In genomic region chr6:12608874-12609273, GRCh38 we compare ENCODE assay signal across 11 cellular contexts.
DNase-seq lines count a peak whose midpoint lies in the region; ATAC-seq and TF ChIP-seq lines count a peak whose summit lies in the region.
"Had no signal": no experiment of that assay in that cellular context is flagged by ENCODE, and none has a peak within 500 bp of the region (broad histone marks: within the 10 kb centered on the region; RNA-seq: fewer than 3 reads in every experiment).

No MANE protein-coding gene starts in this region.

- peak; percentile 9 for ATAC-seq in GM18508 (IDR thresholded peaks at IDR 0.05; ENCODE audit: insufficient read depth, unreplicated experiment)
- peak; percentile 20 for ATAC-seq in GM21515 (IDR thresholded peaks at IDR 0.05; ENCODE audit: unreplicated experiment)
- ATAC-seq in HG03097 (IDR thresholded peaks at IDR 0.05; ENCODE audit: low FRiP score, unreplicated experiment), result peak; percentile 8

- H3K4me3 Mint-ChIP-seq in nephron progenitor cell, result no peak overlapping the region

- H3K9me3 Mint-ChIP-seq in nephron progenitor cell, result no peaks in the 10 kb centered on the region

- H3K36me3 Mint-ChIP-seq in nephron progenitor cell (ENCODE audit: low read depth), result no peaks in the 10 kb centered on the region

- no peak for TF ChIP-seq CTCF in nephron progenitor cell (IDR thresholded peaks at IDR 0.05)

- no peak overlapping the region for H3K27ac Mint-ChIP-seq in nephron progenitor cell

- DNase-seq in dermis blood vessel endothelial cell (peak; percentile 54), nephron progenitor cell (no peak), NCI-H748 treated with DMSO at 0.1 percent for 48 hours (lab: John Stamatoyannopoulos, UW) (no peak), NCI-H1417 (lab: John Stamatoyannopoulos, UW) (no peak)
- DNase-seq in activated effector memory CD4-positive, alpha-beta T cell treated with Interleukin-2 at 50 U/mL for 16 hours, result no peak
- DNase-seq: amygdala, NCI-H774, right lobe of liver had no signal

- peaks cover 6% of the 10 kb centered on the region for H3K4me1 Mint-ChIP-seq in nephron progenitor cell

- H3K27me3 Mint-ChIP-seq in nephron progenitor cell (ENCODE audit: low read depth, poor library complexity), result no peaks in the 10 kb centered on the region
